Comparison of ENCODE assay signal across 8 cellular contexts in genomic region chr13:99086869-99087129, GRCh38.
DNase-seq lines count a peak whose midpoint lies in the region; ATAC-seq, FAIRE-seq and TF ChIP-seq lines count a peak whose summit lies in the region.

No MANE protein-coding gene starts in this region.

- no peak for TF ChIP-seq EP300 in H1 (IDR thresholded peaks at IDR 0.05; ENCODE audit: borderline replicate concordance in 1 of 2, low read depth in 2 of 2, low read length in 2 of 2)

- peak; percentile 11 to 28 for DNase-seq in activated CD4-positive, alpha-beta T cell treated with anti-CD3 and anti-CD28 coated beads for 24 hours (ENCODE audit: low read depth in 2 of 2)
- DNase-seq in activated CD4-positive, alpha-beta T cell treated with anti-CD3 and anti-CD28 coated beads for 1 hour = no peak
- peak in 3 of 4 experiments; percentile 24 to 34 (median 30) for DNase-seq in activated CD4-positive, CD25-positive, alpha-beta regulatory T cell (lab: John Stamatoyannopoulos, UW)
- DNase-seq in H1 (ENCODE audit: low read depth in 1 of 2, low spot score in 2 of 2) = no peak
- peak; percentile 52 for DNase-seq in natural killer cell
- no peak for DNase-seq in vagina (ENCODE audit: extremely low spot score in 2 of 2)
- DNase-seq in superior temporal gyrus (ENCODE audit: extremely low spot score) = no peak

- H3K27ac ChIP-seq in H1 (ENCODE audit: low read depth, low read length) = no peak overlapping the region
- H3K27ac ChIP-seq in vagina = peak overlapping the region; percentile 98

- H2AK5ac ChIP-seq in H1 (ENCODE audit: low read depth, low read length) = no peak overlapping the region

- no peak overlapping the region for H2BK120ac ChIP-seq in H1 (replicated peaks; ENCODE audit: low read depth, low read length)

- H3K27me3 Mint-ChIP-seq in natural killer cell (ENCODE audit: low read depth in 2 of 2) = peaks cover 8% of the 10 kb centered on the region in 2 donors

- H3K9me3 Mint-ChIP-seq in natural killer cell = no peaks in the 10 kb centered on the region

- no peaks in the 10 kb centered on the region for H3K79me1 ChIP-seq in H1 (ENCODE audit: low read depth, low read length)

- no peak overlapping the region; the same call in 1 of the 2 replicates for H2BK15ac ChIP-seq in H1 (ENCODE audit: low read length)

- H3K23ac ChIP-seq in H1 (ENCODE audit: insufficient read length) = no peak overlapping the region

- no peak overlapping the region for H4K91ac ChIP-seq in H1 (replicated peaks; ENCODE audit: insufficient read length, low read length)

- peak overlapping the region; percentile 22 for H3K56ac ChIP-seq in H1 (replicated peaks; ENCODE audit: insufficient read length, low read depth, low read length)

- POLR2A ChIA-PET in H1 (lab: Charles Lee; ENCODE audit: partially characterized antibody) = interaction anchor here (0.8 to 1.2 kb wide), 5 partner anchors 30 to 292 kb away, joined by 3 to 4 read pairs (median 3); partner anchors contain the start of gene UBAC2

- peaks cover 26 to 28% of the 10 kb centered on the region in 2 donors for H3K4me1 Mint-ChIP-seq in natural killer cell

- peak overlapping the region; percentile 95 to 100 for H3K27ac Mint-ChIP-seq in natural killer cell

- H3K14ac ChIP-seq in H1 (ENCODE audit: insufficient read length) = no peak overlapping the region

- H3K4ac ChIP-seq in H1 (replicated peaks; ENCODE audit: insufficient read length, low read depth, low read length) = no peak overlapping the region

- WGBS in H1 (ENCODE audit: extremely low coverage in 1 of 2, insufficient coverage in 1 of 2, insufficient read length in 1 of 2, insufficient replicate concordance in 2 of 2, low coverage in 1 of 2, low lambda C conversion rate in 2 of 2, missing lambda C conversion rate in 1 of 2), 2 experiments = 0% methylated on average over 10 of the region's 28 CpGs; no CpG with 5 or more reads in 1 of the 2 experiments

- FAIRE-seq in H1 (lab: Jason Lieb, UNC) = no peak

- H2BK12ac ChIP-seq in H1 (ENCODE audit: low read depth, low read length) = no peak overlapping the region

- peak overlapping the region; percentile 77; the same call in 1 of the 2 replicates for H4K8ac ChIP-seq in H1 (ENCODE audit: extremely low read depth, insufficient read depth, low read length)

- H3K4me1 ChIP-seq in H1 (replicated peaks in 1 of 4; ENCODE audit: control insufficient read depth in 3 of 4, insufficient read depth in 4 of 4, low read length in 3 of 4) (peaks cover 0 to 15% (median 5%) of the 10 kb centered on the region in 4 experiments; a peak in 6 of 7 replicates), vagina (peaks cover 25% of the 10 kb centered on the region)

- H3K4me2 ChIP-seq in H1 (ENCODE audit: insufficient read depth in 1 of 2, low read depth in 2 of 2, low read length in 2 of 2) = peak overlapping the region; percentile 77 to 86

- peak overlapping the region; percentile 55 to 78 (median 64) for H3K4me3 ChIP-seq in H1 (ENCODE audit: extremely low read depth in 1 of 4, insufficient read depth in 2 of 4, low read depth in 3 of 4, low read length in 4 of 4)
- peak overlapping the region; percentile 70 to 91 for H3K4me3 ChIP-seq in vagina

- H2AFZ ChIP-seq in H1 (ENCODE audit: low read length) = no peak overlapping the region; the same call in 1 of the 2 replicates

- H4K5ac ChIP-seq in H1 (ENCODE audit: insufficient read length, low read depth, low read length) = no peak overlapping the region

- H3K27me3 ChIP-seq in H1 (replicated peaks in 1 of 4; ENCODE audit: control insufficient read depth in 3 of 4, extremely low read depth in 1 of 4, insufficient read depth in 3 of 4, low read length in 3 of 4) (peaks cover 4 to 19% (median 14%) of the 10 kb centered on the region in 4 experiments), vagina (no peaks in the 10 kb centered on the region)

- TF ChIP-seq RAD21 in H1 (IDR thresholded peaks at IDR 0.05 in 1 of 2, conservative IDR thresholded peaks at IDR 0.05 in 1 of 2; ENCODE audit: low read depth in 2 of 2, low read length in 2 of 2) = no peak

- no peak overlapping the region for H2BK20ac ChIP-seq in H1 (ENCODE audit: low read length)

- H3K9ac ChIP-seq in H1 (replicated peaks in 1 of 4; ENCODE audit: extremely low read depth in 1 of 4, low read depth in 3 of 4, low read length in 3 of 4) = peak overlapping the region; percentile 21 to 87 (median 32); a peak in 6 of 7 replicates

- TF ChIP-seq CTCF in H1 (IDR thresholded peaks at IDR 0.05; ENCODE audit: control extremely low read depth in 1 of 3, insufficient read depth in 1 of 3, low read depth in 1 of 3, low read length in 3 of 3) = no peak
- no peak for TF ChIP-seq CTCF in natural killer cell (IDR thresholded peaks at IDR 0.05)
- TF ChIP-seq CTCF in vagina (IDR thresholded peaks at IDR 0.05) = no peak

- no peak overlapping the region for H2BK5ac ChIP-seq in H1 (ENCODE audit: low read depth, low read length)

- H3K4me3 Mint-ChIP-seq in natural killer cell = peak overlapping the region; percentile 98

- peak overlapping the region; percentile 86 for H3K18ac ChIP-seq in H1 (ENCODE audit: extremely low read depth, low read length)

- H3K23me2 ChIP-seq in H1 (ENCODE audit: low read depth, low read length) = peaks cover 12% of the 10 kb centered on the region

- H3K79me2 ChIP-seq in H1 (ENCODE audit: control insufficient read depth in 1 of 2, insufficient read depth in 2 of 2, low read length in 2 of 2) = no peaks in the 10 kb centered on the region

- CTCF ChIA-PET in H1 (lab: Charles Lee; ENCODE audit: partially characterized antibody) = no interaction called here

- intact Hi-C loops in natural killer cell (cut with micrococcal nuclease) = loop anchor here (1.0 to 5.0 kb wide), 4 partner anchors 40 to 186 kb away; partner anchors contain the start of gene UBAC2
- intact Hi-C loops in vagina (cut with DNase I) = no loop called here

- H4K20me1 ChIP-seq in H1 (replicated peaks in 1 of 2; ENCODE audit: control insufficient read depth in 1 of 2, insufficient read depth in 2 of 2, low read length in 2 of 2) = peaks cover 0 to 11% of the 10 kb centered on the region in 2 experiments

- no peaks in the 10 kb centered on the region for H3K36me3 Mint-ChIP-seq in natural killer cell

- TF ChIP-seq POLR2A in H1 (IDR thresholded peaks at IDR 0.05; ENCODE audit: control extremely low read depth in 1 of 2, low read depth in 2 of 2, low read length in 2 of 2) (no peak), vagina (IDR thresholded peaks at IDR 0.05) (no peak)

- no peaks in the 10 kb centered on the region for H3K36me3 ChIP-seq in H1 (ENCODE audit: control insufficient read depth in 2 of 4, insufficient read depth in 4 of 4, low read length in 3 of 4)
- no peaks in the 10 kb centered on the region for H3K36me3 ChIP-seq in vagina

- peak; percentile 28 for ATAC-seq in HG03354 (IDR thresholded peaks at IDR 0.05; ENCODE audit: poor library complexity, severe bottlenecking, unreplicated experiment)
- ATAC-seq in natural killer cell = peak; percentile 4 to 7 (median 5)

- no peaks in the 10 kb centered on the region for H3K9me3 ChIP-seq in H1 (ENCODE audit: insufficient read depth in 2 of 2, low read depth in 1 of 2, low read length in 1 of 2)
- no peaks in the 10 kb centered on the region for H3K9me3 ChIP-seq in vagina

TF ChIP-seq in H1, 55 proteins besides CTCF, POLR2A, EP300 and RAD21:
- TF ChIP-seq ASH2L (IDR thresholded peaks at IDR 0.05; ENCODE audit: low read length) (peak; percentile 46), ATF2 (IDR thresholded peaks at IDR 0.05; ENCODE audit: low read length) (no peak), CTBP2 (IDR thresholded peaks at IDR 0.05; ENCODE audit: borderline replicate concordance, insufficient read depth, insufficient read length, low read length) (peak; percentile 3), BACH1 (IDR thresholded peaks at IDR 0.05; ENCODE audit: low read length) (no peak), SP1 (IDR thresholded peaks at IDR 0.05; ENCODE audit: low read depth, low read length) (no peak), CBX5 (IDR thresholded peaks at IDR 0.05; ENCODE audit: low read depth, low read length) (no peak), ATF3 (IDR thresholded peaks at IDR 0.05; ENCODE audit: insufficient read depth, low read depth, low read length) (no peak), KDM4A (IDR thresholded peaks at IDR 0.05; ENCODE audit: low read depth, low read length, severe bottlenecking) (peak; percentile 53), PHF8 (conservative IDR thresholded peaks at IDR 0.05; ENCODE audit: low read depth, low read length) (peak; percentile 48), CBX8 (IDR thresholded peaks at IDR 0.05; ENCODE audit: borderline replicate concordance, low read depth, low read length) (no peak), HDAC2 (IDR thresholded peaks at IDR 0.05; ENCODE audit: borderline replicate concordance in 1 of 2, low read depth in 2 of 2, low read length in 2 of 2) (0 out of 4 replicates have a peak, but pooled peaks of 1 of the 2 experiments have one; percentile 24), SRF (IDR thresholded peaks at IDR 0.05; ENCODE audit: low read depth, low read length) (no peak)
TF ChIP-seq in H1: peak in this region for 5.

Comparison
In these comparisons a context has a peak if more than half of its experiments do, and no peak if none do; other contexts are left out.
1. DNase-seq: peak in activated CD4-positive, alpha-beta T cell treated with anti-CD3 and anti-CD28 coated beads for 24 hours (2 of 2), activated CD4-positive, CD25-positive, alpha-beta regulatory T cell (3 of 4) and natural killer cell (single experiment); none in activated CD4-positive, alpha-beta T cell treated with anti-CD3 and anti-CD28 coated beads for 1 hour (single experiment), H1 (0 of 2), vagina (0 of 2) and superior temporal gyrus (single experiment).